In genomic region chr3:149247929-149248691, GRCh38 we compare ENCODE assay signal across 8 cellular contexts.
DNase-seq lines count a peak whose midpoint lies in the region; ATAC-seq and TF ChIP-seq lines count a peak whose summit lies in the region.

No MANE protein-coding gene starts in this region.

- no peaks in the 10 kb centered on the region for H3K27me3 Mint-ChIP-seq in activated naive CD4-positive, alpha-beta T cell treated with anti-CD3 and anti-CD28 coated beads, Interleukin-2, amount 10 ng/mL, durations not matched to agents 7 days and 5 days
- H3K27me3 Mint-ChIP-seq in T-helper 2 cell treated with Interferon-gamma antibody and Interleukin-4, amounts not matched to agents 5 μg/mL and 100 μg/mL, for 36 hours (ENCODE audit: low read depth): peaks cover 9% of the 10 kb centered on the region
- H3K27me3 Mint-ChIP-seq in effector memory CD8-positive, alpha-beta T cell: no peaks in the 10 kb centered on the region

- peaks cover 17% of the 10 kb centered on the region for H3K4me1 Mint-ChIP-seq in activated naive CD4-positive, alpha-beta T cell treated with anti-CD3 and anti-CD28 coated beads, Interleukin-2, amount 10 ng/mL, durations not matched to agents 7 days and 5 days
- peaks cover 26% of the 10 kb centered on the region for H3K4me1 Mint-ChIP-seq in T-helper 2 cell treated with Interferon-gamma antibody and Interleukin-4, amounts not matched to agents 5 μg/mL and 100 μg/mL, for 36 hours (ENCODE audit: low read depth)
- H3K4me1 Mint-ChIP-seq in effector memory CD8-positive, alpha-beta T cell (ENCODE audit: low read depth in 2 of 2): peaks cover 7 to 8% of the 10 kb centered on the region in 2 donors

- CTCF ChIA-PET in activated naive CD4-positive, alpha-beta T cell treated with anti-CD3 and anti-CD28 coated beads, Interleukin-2, amount 10 ng/mL, durations not matched to agents 7 days and 5 days (lab: Charles Lee): no interaction called here
- CTCF ChIA-PET in HEK293T (lab: Yijun Ruan, JAX): no interaction called here

- H3K9me3 ChIP-seq in neuron (ENCODE audit: low read length): no peaks in the 10 kb centered on the region

- peak overlapping the region; percentile 19 for H2AFZ ChIP-seq in neuron (ENCODE audit: low read depth, low read length)

- no peaks in the 10 kb centered on the region for H3K9me3 Mint-ChIP-seq in activated naive CD4-positive, alpha-beta T cell treated with anti-CD3 and anti-CD28 coated beads, Interleukin-2, amount 10 ng/mL, durations not matched to agents 7 days and 5 days
- no peaks in the 10 kb centered on the region for H3K9me3 Mint-ChIP-seq in T-helper 2 cell treated with Interferon-gamma antibody and Interleukin-4, amounts not matched to agents 5 μg/mL and 100 μg/mL, for 36 hours
- H3K9me3 Mint-ChIP-seq in effector memory CD8-positive, alpha-beta T cell: no peaks in the 10 kb centered on the region

- no peaks in the 10 kb centered on the region for H3K36me3 Mint-ChIP-seq in activated naive CD4-positive, alpha-beta T cell treated with anti-CD3 and anti-CD28 coated beads, Interleukin-2, amount 10 ng/mL, durations not matched to agents 7 days and 5 days
- H3K36me3 Mint-ChIP-seq in T-helper 2 cell treated with Interferon-gamma antibody and Interleukin-4, amounts not matched to agents 5 μg/mL and 100 μg/mL, for 36 hours (ENCODE audit: low read depth): no peaks in the 10 kb centered on the region
- no peaks in the 10 kb centered on the region for H3K36me3 Mint-ChIP-seq in effector memory CD8-positive, alpha-beta T cell (ENCODE audit: insufficient read depth)

- no peak overlapping the region for H3K4me3 ChIP-seq in neuron (ENCODE audit: low read length)

- DNase-seq in activated naive CD4-positive, alpha-beta T cell treated with Interleukin-2 at 50 U/mL for 16 hours: peak; percentile 39
- no peak for DNase-seq in activated naive CD4-positive, alpha-beta T cell treated with anti-CD3 and anti-CD28 coated beads, Interleukin-2, amount 10 ng/mL, durations not matched to agents 7 days and 5 days
- DNase-seq in T-helper 2 cell treated with Interferon-gamma antibody and Interleukin-4, amounts not matched to agents 5 μg/mL and 100 μg/mL, for 36 hours (ENCODE audit: low spot score): peak; percentile 56
- DNase-seq in HUDEP-2 (lab: John Stamatoyannopoulos, UW; ENCODE audit: unreplicated experiment in 76 of 76) (no peak), HEK293T (ENCODE audit: extremely low spot score) (no peak)
- no peak for DNase-seq in effector memory CD8-positive, alpha-beta T cell

- H3K36me3 ChIP-seq in neuron (ENCODE audit: insufficient read depth, low read length): no peaks in the 10 kb centered on the region

- no peak overlapping the region for H3K27ac Mint-ChIP-seq in activated naive CD4-positive, alpha-beta T cell treated with anti-CD3 and anti-CD28 coated beads, Interleukin-2, amount 10 ng/mL, durations not matched to agents 7 days and 5 days
- no peak overlapping the region for H3K27ac Mint-ChIP-seq in T-helper 2 cell treated with Interferon-gamma antibody and Interleukin-4, amounts not matched to agents 5 μg/mL and 100 μg/mL, for 36 hours
- H3K27ac Mint-ChIP-seq in effector memory CD8-positive, alpha-beta T cell: no peak overlapping the region

- no peak overlapping the region for H3K4me3 Mint-ChIP-seq in activated naive CD4-positive, alpha-beta T cell treated with anti-CD3 and anti-CD28 coated beads, Interleukin-2, amount 10 ng/mL, durations not matched to agents 7 days and 5 days
- peak overlapping the region; percentile 34 for H3K4me3 Mint-ChIP-seq in T-helper 2 cell treated with Interferon-gamma antibody and Interleukin-4, amounts not matched to agents 5 μg/mL and 100 μg/mL, for 36 hours
- no peak overlapping the region for H3K4me3 Mint-ChIP-seq in effector memory CD8-positive, alpha-beta T cell

- H3K27me3 ChIP-seq in neuron (ENCODE audit: insufficient read depth, low read length): no peaks in the 10 kb centered on the region

- POLR2A ChIA-PET in HEK293T (lab: Yijun Ruan, JAX): no interaction called here

- peak; percentile 47 for ATAC-seq in HG03025 (IDR thresholded peaks at IDR 0.05; ENCODE audit: low FRiP score, unreplicated experiment)
- no peak for ATAC-seq in effector memory CD8-positive, alpha-beta T cell (replicated peaks)

- peaks cover 6% of the 10 kb centered on the region for H3K4me1 ChIP-seq in neuron (ENCODE audit: insufficient read depth, low read length)

TF ChIP-seq in HEK293T, 16 proteins besides CTCF, POLR2A, EP300 and RAD21:
- TF ChIP-seq FOXM1 (IDR thresholded peaks at IDR 0.05; ENCODE audit: borderline replicate concordance): no peak
- TF ChIP-seq BHLHE40 (IDR thresholded peaks at IDR 0.05; ENCODE audit: borderline replicate concordance): no peak
- TF ChIP-seq ZNF384 (IDR thresholded peaks at IDR 0.05): no peak
- TF ChIP-seq FOXA1 (IDR thresholded peaks at IDR 0.05): no peak
- TF ChIP-seq CTBP1 (IDR thresholded peaks at IDR 0.05; ENCODE audit: borderline replicate concordance): no peak

Comparison
In these comparisons a context has a peak if more than half of its experiments do, and no peak if none do; other contexts are left out.
1. DNase-seq: peak in activated naive CD4-positive, alpha-beta T cell treated with Interleukin-2 at 50 U/mL for 16 hours (single experiment) and T-helper 2 cell treated with Interferon-gamma antibody and Interleukin-4, amounts not matched to agents 5 μg/mL and 100 μg/mL, for 36 hours (single experiment); none in activated naive CD4-positive, alpha-beta T cell treated with anti-CD3 and anti-CD28 coated beads, Interleukin-2, amount 10 ng/mL, durations not matched to agents 7 days and 5 days (single experiment), HUDEP-2 (0 of 76), effector memory CD8-positive, alpha-beta T cell (0 of 3) and HEK293T (single experiment).